In genomic region chr4:75995727-75996126, GRCh38 we compare ENCODE assay signal across 8 cellular contexts. TPM values are rescaled to one million over a fixed set of nuclear protein-coding genes. Genes with fewer than 3 reads are reported as not detected.
DNase-seq lines count a peak whose midpoint lies in the region; ATAC-seq, FAIRE-seq and TF ChIP-seq lines count a peak whose summit lies in the region.

No MANE protein-coding gene starts in this region.

- peak; percentile 85 for FAIRE-seq in frontal cortex (lab: Jason Lieb, UNC)

- DNase-seq in natural killer cell (no peak), NCI-H1417 treated with DMSO at 0.1 percent for 48 hours (lab: John Stamatoyannopoulos, UW) (peak; percentile 29), SW480 (ENCODE audit: low spot score) (peak; percentile 53), frontal cortex (ENCODE audit: low spot score in 2 of 2) (peak in 1 of 2 donors; percentile 34), sciatic nerve (ENCODE audit: low spot score) (no peak), 8988T (no peak)
- no peak for DNase-seq in natural killer cell treated with Interleukin-12 subunit alpha and Interleukin-12 subunit beta and Interleukin-15 and Interleukin-18, amount 100 ng/mL, for 72 hours (ENCODE audit: low spot score)
- DNase-seq in stimulated activated CD8-positive, alpha-beta memory T cell treated with anti-CD3 and anti-CD28 coated beads, Interleukin-4, amount 100 ng/mL, for 48 hours, result no peak

- ATAC-seq in natural killer cell (no peak), sciatic nerve (peak; percentile 43)
- no peak for ATAC-seq in natural killer cell treated with Interleukin-12 subunit alpha and Interleukin-12 subunit beta and Interleukin-15 and Interleukin-18, amount 100 ng/mL, for 72 hours

- peak; percentile 77 for TF ChIP-seq CTCF in natural killer cell (IDR thresholded peaks at IDR 0.05)

- peaks cover 2 to 7% of the 10 kb centered on the region in 2 donors for H3K27me3 Mint-ChIP-seq in natural killer cell (ENCODE audit: low read depth in 2 of 2)
- H3K27me3 Mint-ChIP-seq in natural killer cell treated with Interleukin-12 subunit alpha and Interleukin-12 subunit beta and Interleukin-15 and Interleukin-18, amount 100 ng/mL, for 72 hours, result peaks cover 16 to 18% of the 10 kb centered on the region in 2 donors

- no peaks in the 10 kb centered on the region for H3K36me3 Mint-ChIP-seq in natural killer cell
- no peaks in the 10 kb centered on the region for H3K36me3 Mint-ChIP-seq in natural killer cell treated with Interleukin-12 subunit alpha and Interleukin-12 subunit beta and Interleukin-15 and Interleukin-18, amount 100 ng/mL, for 72 hours

- H3K4me3 Mint-ChIP-seq in natural killer cell, result no peak overlapping the region
- no peak overlapping the region for H3K4me3 Mint-ChIP-seq in natural killer cell treated with Interleukin-12 subunit alpha and Interleukin-12 subunit beta and Interleukin-15 and Interleukin-18, amount 100 ng/mL, for 72 hours

- no peaks in the 10 kb centered on the region for H3K9me3 Mint-ChIP-seq in natural killer cell
- H3K9me3 Mint-ChIP-seq in natural killer cell treated with Interleukin-12 subunit alpha and Interleukin-12 subunit beta and Interleukin-15 and Interleukin-18, amount 100 ng/mL, for 72 hours, result no peaks in the 10 kb centered on the region

- H3K4me1 Mint-ChIP-seq in natural killer cell, result no peaks in the 10 kb centered on the region
- H3K4me1 Mint-ChIP-seq in natural killer cell treated with Interleukin-12 subunit alpha and Interleukin-12 subunit beta and Interleukin-15 and Interleukin-18, amount 100 ng/mL, for 72 hours (ENCODE audit: low read depth in 2 of 2), result peaks cover 0 to 13% of the 10 kb centered on the region in 2 donors

- no peak overlapping the region for H3K27ac Mint-ChIP-seq in natural killer cell
- H3K27ac Mint-ChIP-seq in natural killer cell treated with Interleukin-12 subunit alpha and Interleukin-12 subunit beta and Interleukin-15 and Interleukin-18, amount 100 ng/mL, for 72 hours, result no peak overlapping the region

- intact Hi-C loops in natural killer cell (cut with micrococcal nuclease), result loop anchor here (2.0 kb wide), 1 partner anchor 71 kb away; no protein-coding TSS in a partner anchor
- intact Hi-C loops in sciatic nerve (cut with DNase I), result loop anchor here (5.0 kb wide), 1 partner anchor 67 kb away; no protein-coding TSS in a partner anchor

RNA-seq across cellular contexts. Expression of gene SDAD1, which starts 5.0 kb away (rescaled TPM):
- 10 to 100 TPM; 32.5 to 52.2 (median 39.7) TPM for total RNA-seq in natural killer cell
- total RNA-seq in natural killer cell treated with Interleukin-12 subunit alpha and Interleukin-12 subunit beta and Interleukin-15 and Interleukin-18, amount 100 ng/mL, for 72 hours, result 10 to 100 TPM; 57.8 to 67.9 TPM
- 39.5 TPM for total RNA-seq in frontal cortex
- total RNA-seq in sciatic nerve, result 37.9 TPM

RNA-seq across cellular contexts. Expression of gene CXCL9, which starts 11.6 kb away (rescaled TPM):
- total RNA-seq in natural killer cell (not detected), frontal cortex (not detected), sciatic nerve (1.6 TPM)
- total RNA-seq in natural killer cell treated with Interleukin-12 subunit alpha and Interleukin-12 subunit beta and Interleukin-15 and Interleukin-18, amount 100 ng/mL, for 72 hours, result 1 to 10 TPM in 1 of 2 donors, under 1 TPM in 1; 0.57 to 8.6 TPM

RNA-seq across cellular contexts. Expression of gene CXCL10, which starts 27.6 kb away (rescaled TPM):
- total RNA-seq in natural killer cell (not detected), frontal cortex (not detected), sciatic nerve (5.0 TPM)
- 100 to 1,000 TPM in 1 of 2 donors, 1 to 10 TPM in 1; 2.0 to 117 TPM for total RNA-seq in natural killer cell treated with Interleukin-12 subunit alpha and Interleukin-12 subunit beta and Interleukin-15 and Interleukin-18, amount 100 ng/mL, for 72 hours

RNA-seq across cellular contexts. Expression of gene CXCL11, which starts 40.1 kb away (rescaled TPM):
- total RNA-seq in natural killer cell (not detected), frontal cortex (not detected), sciatic nerve (1.2 TPM)
- total RNA-seq in natural killer cell treated with Interleukin-12 subunit alpha and Interleukin-12 subunit beta and Interleukin-15 and Interleukin-18, amount 100 ng/mL, for 72 hours, result 1 to 10 TPM in 1 of 2 donors, not detected in 1; 2.5 TPM

RNA-seq across cellular contexts. Expression of gene NAAA, which starts 54.9 kb away (rescaled TPM):
- total RNA-seq in natural killer cell (10 to 100 TPM; 37.8 to 56.3 (median 43.4) TPM), frontal cortex (16.7 TPM), sciatic nerve (29.4 TPM)
- total RNA-seq in natural killer cell treated with Interleukin-12 subunit alpha and Interleukin-12 subunit beta and Interleukin-15 and Interleukin-18, amount 100 ng/mL, for 72 hours, result 10 to 100 TPM; 17.5 to 48.2 TPM

Comparison
In these comparisons a context has a peak if more than half of its experiments do, and no peak if none do; other contexts are left out.
1. DNase-seq: peak in NCI-H1417 treated with DMSO at 0.1 percent for 48 hours (single experiment) and SW480 (single experiment); none in natural killer cell (single experiment), natural killer cell treated with Interleukin-12 subunit alpha and Interleukin-12 subunit beta and Interleukin-15 and Interleukin-18, amount 100 ng/mL, for 72 hours (single experiment), sciatic nerve (single experiment), 8988T (single experiment) and stimulated activated CD8-positive, alpha-beta memory T cell treated with anti-CD3 and anti-CD28 coated beads, Interleukin-4, amount 100 ng/mL, for 48 hours (single experiment).